ENCODE assay signal across 23 cellular contexts in the genomic region with DNA sequence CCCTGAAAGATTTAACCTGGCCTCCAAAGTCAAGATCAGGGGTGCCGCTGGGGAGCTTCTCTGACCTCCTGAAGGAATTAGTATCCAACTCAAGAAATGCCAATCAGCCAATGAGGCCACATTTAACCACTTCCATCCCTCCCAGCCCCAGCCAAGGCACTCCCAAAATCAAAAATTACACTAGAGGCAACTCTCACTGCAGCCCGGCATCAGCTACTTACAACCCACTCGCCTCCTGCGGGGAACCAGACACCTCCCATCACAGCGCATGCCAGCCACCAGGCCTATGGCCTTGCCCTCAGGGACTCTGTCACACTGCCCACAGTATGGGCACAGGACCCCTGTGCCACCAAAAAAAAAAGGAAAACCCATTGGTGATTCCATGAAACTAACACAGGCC.
"Had no signal": no experiment of that assay in that cellular context is flagged by ENCODE, and none has a peak within 500 bp of the region (broad histone marks: within the 10 kb centered on the region; RNA-seq: fewer than 3 reads in every experiment).

No MANE protein-coding gene starts in this region.

- ATAC-seq: esophagus mucosa; gastrocnemius medialis; heart left ventricle; left colon; natural killer cell treated with Interleukin-12 subunit alpha and Interleukin-12 subunit beta and Interleukin-15 and Interleukin-18, amount 100 ng/mL, for 72 hours; pancreas; sciatic nerve had no signal

- H3K36me3 ChIP-seq: colonic mucosa, gastrocnemius medialis, heart left ventricle, left ventricle myocardium inferior, neutrophil, pancreas, stomach, thyroid gland had no signal

- H3K4me1 ChIP-seq: colonic mucosa, gastrocnemius medialis, heart left ventricle, left ventricle myocardium inferior, pancreas, stomach, thyroid gland had no signal

- H3K4me3 ChIP-seq: colonic mucosa, gastrocnemius medialis, heart left ventricle, hepatocyte, left ventricle myocardium inferior, lung, mucosa of descending colon, pancreas, stomach, thyroid gland had no signal

- H3K27me3 ChIP-seq: colonic mucosa, gastrocnemius medialis, heart left ventricle, hepatocyte, neutrophil, pancreas, stomach, thyroid gland had no signal

- H3K27ac ChIP-seq: colonic mucosa, epithelial cell of prostate, gastrocnemius medialis, heart left ventricle, hepatocyte, left ventricle myocardium inferior, neutrophil, pancreas, stomach, thyroid gland had no signal

- DNase-seq: central memory CD4-positive, alpha-beta T cell; colonic mucosa; effector CD8-positive, alpha-beta T cell; foreskin fibroblast; gastrocnemius medialis; heart left ventricle; kidney glomerular epithelial cell; left colon; left ventricle myocardium inferior; mucosa of descending colon; naive B cell; pancreas; stimulated activated naive CD4-positive, alpha-beta T cell treated with Interleukin-2 at 50 U/mL for 16 hours; stomach; trophoblast cell had no signal

- H3K9me3 ChIP-seq: colonic mucosa, gastrocnemius medialis, heart left ventricle, left ventricle myocardium inferior, mucosa of descending colon, neutrophil, pancreas, stomach, thyroid gland had no signal
